Comparison of ENCODE assay signal across 8 cellular contexts in the genomic region with DNA sequence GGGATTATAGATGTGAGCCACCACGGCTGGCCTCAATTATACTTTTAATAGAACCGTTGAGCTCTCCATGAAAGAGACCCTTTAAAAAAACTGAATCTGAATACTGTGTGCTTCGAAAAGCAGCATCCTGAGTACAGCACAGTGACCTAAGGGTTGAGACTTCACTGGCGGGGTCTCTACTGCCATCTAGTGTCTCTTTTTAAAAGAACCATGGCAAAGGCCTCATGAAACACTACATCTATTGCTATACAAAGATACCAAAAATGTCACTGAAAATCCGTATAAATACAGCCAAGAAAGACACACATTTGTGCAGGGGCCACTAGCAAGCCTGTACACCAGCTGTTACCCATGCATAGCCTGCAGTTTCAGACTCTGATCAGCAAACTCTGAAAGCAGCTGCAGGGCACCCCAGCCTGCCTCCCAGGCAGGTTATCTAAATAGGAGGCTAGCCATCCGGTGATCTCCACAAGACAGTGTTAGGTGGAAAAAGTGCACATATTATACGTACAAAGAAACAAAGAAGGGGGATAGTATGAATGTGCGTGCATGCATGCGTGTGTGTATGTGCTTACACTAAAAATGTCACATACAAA. TPM values are rescaled to one million over a fixed set of nuclear protein-coding genes. Genes with fewer than 3 reads are reported as not detected.
DNase-seq lines count a peak whose midpoint lies in the region; ATAC-seq, FAIRE-seq and TF ChIP-seq lines count a peak whose summit lies in the region.

No MANE protein-coding gene starts in this region.

- TF ChIP-seq CTCF in SU-DHL-6 (IDR thresholded peaks at IDR 0.05; ENCODE audit: insufficient read depth, low read length, poor library complexity, severe bottlenecking) (peak; percentile 69), breast epithelium (IDR thresholded peaks at IDR 0.05) (peak; percentile 9 to 75 (median 74))

- H3K9ac ChIP-seq in SU-DHL-6 (ENCODE audit: low read length) = no peak overlapping the region

- H4K20me1 ChIP-seq in SU-DHL-6 (ENCODE audit: low read depth, low read length) = no peaks in the 10 kb centered on the region

- H3K9me3 ChIP-seq in SU-DHL-6 (ENCODE audit: insufficient read depth, low read length) = no peaks in the 10 kb centered on the region
- H3K9me3 ChIP-seq in breast epithelium = no peaks in the 10 kb centered on the region

- H3K4me2 ChIP-seq in SU-DHL-6 (ENCODE audit: low read depth, low read length, poor library complexity, severe bottlenecking) = no peak overlapping the region

- no peaks in the 10 kb centered on the region for H3K27me3 ChIP-seq in SU-DHL-6 (ENCODE audit: low read length)
- H3K27me3 ChIP-seq in breast epithelium = no peaks in the 10 kb centered on the region

- H3K9me2 ChIP-seq in SU-DHL-6 (replicated peaks; ENCODE audit: insufficient read depth, low read length) = no peaks in the 10 kb centered on the region

- peak; percentile 51 for FAIRE-seq in islet of Langerhans (lab: Jason Lieb, UNC)

- H3K36me3 ChIP-seq in SU-DHL-6 (ENCODE audit: low read length) (peaks cover 7% of the 10 kb centered on the region; the same call in 1 of the 2 replicates), breast epithelium (no peaks in the 10 kb centered on the region)

- H3K4me3 ChIP-seq in SU-DHL-6 (ENCODE audit: insufficient read depth, low read length, poor library complexity, severe bottlenecking) (no peak overlapping the region), breast epithelium (no peak overlapping the region)

- no peak overlapping the region for H2AFZ ChIP-seq in SU-DHL-6 (ENCODE audit: low read depth, low read length, severe bottlenecking)

- intact Hi-C loops in breast epithelium (cut with DNase I; ENCODE audit: low total_unique reads) = loop anchor here (10.0 kb wide), 1 partner anchor 327 kb away; no protein-coding TSS in a partner anchor

- no peaks in the 10 kb centered on the region for H3K4me1 ChIP-seq in breast epithelium

- H3K79me2 ChIP-seq in SU-DHL-6 (ENCODE audit: insufficient read depth, low read length) = no peaks in the 10 kb centered on the region

- peaks cover 13% of the 10 kb centered on the region; the same call in 1 of the 2 replicates for H3F3A ChIP-seq in SU-DHL-6 (ENCODE audit: insufficient read depth)

- DNase-seq in stimulated activated CD4-positive, alpha-beta T cell treated with anti-CD3 and anti-CD28 coated beads, Interleukin-1b, Interleukin-23, amount 100 ng/mL, for 48 hours = peak; percentile 20
- no peak for DNase-seq in stimulated activated CD4-positive, alpha-beta T cell treated with anti-CD3 and anti-CD28 coated beads, Interleukin-12 subunit alpha, Interleukin-12 subunit beta, amount 100 ng/mL, for 4 hours
- DNase-seq in NCI-H1417 (lab: John Stamatoyannopoulos, UW) = peak; percentile 23 to 78 (median 49)
- DNase-seq in breast epithelium (ENCODE audit: low spot score in 2 of 2) = no peak
- peak; percentile 5 for DNase-seq in stimulated activated CD8-positive, alpha-beta memory T cell treated with anti-CD3 and anti-CD28 coated beads, Interleukin-15, amount 100 ng/mL, for 1 hour (ENCODE audit: low read depth)

- no peak for ATAC-seq in HG02973 (IDR thresholded peaks at IDR 0.05; ENCODE audit: unreplicated experiment)

- no peak overlapping the region for H3K27ac ChIP-seq in SU-DHL-6 (ENCODE audit: low read depth, low read length)
- H3K27ac ChIP-seq in breast epithelium = no peak overlapping the region

- TF ChIP-seq POLR2A in breast epithelium (IDR thresholded peaks at IDR 0.05) = no peak

RNA-seq across cellular contexts. Expression of a gene that starts 35.3 kb away (rescaled TPM):
- total RNA-seq in breast epithelium = 10 to 100 TPM; 56.0 to 69.0 (median 57.8) TPM

RNA-seq across cellular contexts. Expression of a gene that starts 35.4 kb away (rescaled TPM):
- total RNA-seq in breast epithelium = 1 to 10 TPM in 2 of 3 donors, under 1 TPM in 1; 0.80 to 3.5 (median 2.6) TPM

RNA-seq across cellular contexts. Expression of a gene that starts 49.5 kb away (rescaled TPM):
- 10 to 100 TPM; 13.0 to 23.1 (median 20.6) TPM for total RNA-seq in breast epithelium

RNA-seq across cellular contexts. Expression of a gene that starts 54.7 kb away (rescaled TPM):
- 1 to 10 TPM in 1 of 3 donors, not detected in 2; 1.9 TPM for total RNA-seq in breast epithelium

Comparison
In these comparisons a context has a peak if more than half of its experiments do, and no peak if none do; other contexts are left out.
1. DNase-seq: peak in stimulated activated CD4-positive, alpha-beta T cell treated with anti-CD3 and anti-CD28 coated beads, Interleukin-1b, Interleukin-23, amount 100 ng/mL, for 48 hours (single experiment), NCI-H1417 (3 of 3) and stimulated activated CD8-positive, alpha-beta memory T cell treated with anti-CD3 and anti-CD28 coated beads, Interleukin-15, amount 100 ng/mL, for 1 hour (single experiment); none in stimulated activated CD4-positive, alpha-beta T cell treated with anti-CD3 and anti-CD28 coated beads, Interleukin-12 subunit alpha, Interleukin-12 subunit beta, amount 100 ng/mL, for 4 hours (single experiment) and breast epithelium (0 of 2).